15 cellular contexts compared by ENCODE assay signal in the genomic region with DNA sequence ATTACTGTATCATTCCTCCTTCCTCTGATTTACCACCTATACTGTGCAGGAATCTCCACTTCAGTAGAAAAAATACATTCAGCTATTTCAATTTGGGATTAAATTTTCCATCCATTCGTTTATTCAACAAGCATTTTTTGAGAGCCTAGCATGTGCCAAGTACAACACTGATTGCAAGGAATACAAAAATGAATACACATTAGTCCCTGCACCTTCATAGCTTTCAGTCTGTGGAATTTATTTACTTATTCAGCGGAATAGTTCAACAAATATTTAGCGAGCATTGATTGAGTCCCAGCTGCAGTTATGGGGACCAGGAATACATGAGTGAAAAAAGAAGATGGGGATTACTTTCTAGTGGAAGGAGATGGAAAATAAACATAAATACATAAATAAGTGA.
DNase-seq lines count a peak whose midpoint lies in the region; ATAC-seq and TF ChIP-seq lines count a peak whose summit lies in the region.
"Had no signal": no experiment of that assay in that cellular context is flagged by ENCODE, and none has a peak within 500 bp of the region (broad histone marks: within the 10 kb centered on the region; RNA-seq: fewer than 3 reads in every experiment).

No MANE protein-coding gene starts in this region.

- intact Hi-C loops in right lobe of liver (cut with DNase I) (no loop called here), tibial artery (cut with DNase I; ENCODE audit: low total_unique reads) (no loop called here), uterus (cut with DNase I; ENCODE audit: low total_unique reads) (no loop called here)

- H3K4me1 ChIP-seq in right lobe of liver (peaks cover 0 to 12% (median 2%) of the 10 kb centered on the region in 4 donors), tibial artery (peaks cover 0 to 45% (median 4%) of the 10 kb centered on the region in 4 donors), uterus (no peaks in the 10 kb centered on the region)
- H3K4me1 ChIP-seq: BE2C had no signal

- H3K27ac ChIP-seq in right lobe of liver (no peak overlapping the region), tibial artery (peak overlapping the region; percentile 45 to 49), uterus (no peak overlapping the region)
- H3K27ac ChIP-seq: A549 had no signal

- H3K36me3 ChIP-seq in right lobe of liver (no peaks in the 10 kb centered on the region), tibial artery (no peaks in the 10 kb centered on the region), uterus (no peaks in the 10 kb centered on the region)
- H3K36me3 ChIP-seq: BE2C had no signal

- no peak for TF ChIP-seq CTCF in right lobe of liver (IDR thresholded peaks at IDR 0.05)
- no peak for TF ChIP-seq CTCF in tibial artery (IDR thresholded peaks at IDR 0.05)
- no peak for TF ChIP-seq CTCF in uterus (IDR thresholded peaks at IDR 0.05)

- H3K9me3 ChIP-seq in right lobe of liver (no peaks in the 10 kb centered on the region), tibial artery (no peaks in the 10 kb centered on the region), uterus (no peaks in the 10 kb centered on the region)
- H3K9me3 ChIP-seq: BE2C had no signal

- no peak overlapping the region for H3K4me3 ChIP-seq in right lobe of liver
- no peak overlapping the region for H3K4me3 ChIP-seq in tibial artery
- H3K4me3 ChIP-seq in uterus = no peak overlapping the region
- H3K4me3 ChIP-seq: A549 had no signal

- DNase-seq in NCI-H774 (lab: John Stamatoyannopoulos, UW) (peak; percentile 67), astrocyte of the hippocampus (ENCODE audit: low read depth, low spot score) (peak; percentile 44), right lobe of liver (no peak), tibial artery (no peak), uterus (no peak), NCI-H1694 treated with DMSO at 0.1 percent for 48 hours (lab: John Stamatoyannopoulos, UW) (no peak)
- DNase-seq: BE2C; CD8-positive, alpha-beta T cell; COR-L47; DMS153; DMS79 treated with DMSO at 0.1 percent for 48 hours; EL; GOT3; H9 had no signal

- peak; percentile 66 to 94 (median 84) for ATAC-seq in right lobe of liver
- ATAC-seq: A549; CD8-positive, alpha-beta T cell had no signal

- TF ChIP-seq POLR2A in right lobe of liver (IDR thresholded peaks at IDR 0.05) (no peak), uterus (IDR thresholded peaks at IDR 0.05) (no peak)

- WGBS in right lobe of liver (ENCODE audit: insufficient coverage, low coverage, low lambda C conversion rate, missing lambda C conversion rate) = 37% methylated on average over 3 of the region's 3 CpGs

- no peaks in the 10 kb centered on the region for H3K27me3 ChIP-seq in right lobe of liver
- H3K27me3 ChIP-seq in tibial artery = no peaks in the 10 kb centered on the region
- no peaks in the 10 kb centered on the region for H3K27me3 ChIP-seq in uterus
- H3K27me3 ChIP-seq: BE2C had no signal

Comparison
In these comparisons a context has a peak if more than half of its experiments do, and no peak if none do; other contexts are left out.
1. DNase-seq: peak in NCI-H774 (single experiment) and astrocyte of the hippocampus (single experiment); none in right lobe of liver (0 of 3), tibial artery (0 of 2), uterus (0 of 2) and NCI-H1694 treated with DMSO at 0.1 percent for 48 hours (single experiment).
2. H3K27ac ChIP-seq: peak in tibial artery (2 of 2); none in right lobe of liver (0 of 3) and uterus (0 of 2).